In the genomic region with DNA sequence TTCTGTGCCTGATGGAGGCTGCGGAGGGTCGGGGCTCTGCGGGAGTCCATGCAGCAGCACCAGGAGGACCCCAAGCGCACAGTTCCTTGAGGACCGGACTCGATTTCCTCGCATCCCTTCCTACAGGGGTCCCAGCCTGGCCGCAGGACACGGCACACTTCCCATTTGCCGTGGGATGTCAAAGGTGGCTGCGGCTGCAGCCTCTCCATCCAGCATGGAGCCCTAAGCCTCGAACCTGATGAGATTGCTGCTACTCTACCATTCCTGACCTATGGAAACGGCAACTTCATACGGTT, we compare ENCODE assay signal across 18 cellular contexts. TPM values are rescaled to one million over a fixed set of nuclear protein-coding genes. Genes with fewer than 3 reads are reported as not detected.
DNase-seq lines count a peak whose midpoint lies in the region; ATAC-seq and TF ChIP-seq lines count a peak whose summit lies in the region.
"Had no signal": no experiment of that assay in that cellular context is flagged by ENCODE, and none has a peak within 500 bp of the region (broad histone marks: within the 10 kb centered on the region; RNA-seq: fewer than 3 reads in every experiment).

No MANE protein-coding gene starts in this region.

- H3K9me3 ChIP-seq in BLaER1 treated with 17β-estradiol and CSF1 and Interleukin-3, amounts not matched to agents 10 nM and 100 nM (replicated peaks in 1 of 11): peaks cover 0 to 12% (median 8%) of the 10 kb centered on the region in 11 experiments; a peak in 12 of 22 replicates
- peaks cover 0 to 13% (median 0%) of the 10 kb centered on the region in 3 donors for H3K9me3 ChIP-seq in gastroesophageal sphincter

- H3K27ac ChIP-seq in BLaER1 treated with 17β-estradiol and CSF1 and Interleukin-3, amounts not matched to agents 10 nM and 100 nM: peak overlapping the region in 8 of 11 experiments; percentile 46 to 75 (median 65); a peak in 16 of 22 replicates
- peak overlapping the region; percentile 44 for H3K27ac ChIP-seq in RWPE1
- H3K27ac ChIP-seq in gastroesophageal sphincter: peak overlapping the region in 3 of 4 donors; percentile 62 to 64 (median 63)
- peak overlapping the region; percentile 52 for H3K27ac ChIP-seq in rectal smooth muscle tissue (ENCODE audit: low read depth, low read length)
- H3K27ac ChIP-seq: SK-N-MC had no signal

- H3K9ac ChIP-seq in BLaER1 treated with 17β-estradiol and CSF1 and Interleukin-3, amounts not matched to agents 10 nM and 100 nM: peak overlapping the region in 7 of 11 experiments; percentile 38 to 58 (median 47); a peak in 8 of 22 replicates
- H3K9ac ChIP-seq in rectal smooth muscle tissue (ENCODE audit: low read length): no peak overlapping the region

- no peaks in the 10 kb centered on the region for H3K4me1 Mint-ChIP-seq in type B pancreatic cell (ENCODE audit: unreplicated experiment)

- TF ChIP-seq CTCF in RWPE1 (conservative IDR thresholded peaks at IDR 0.05; ENCODE audit: low read depth) (no peak), gastroesophageal sphincter (IDR thresholded peaks at IDR 0.05) (no peak), type B pancreatic cell (conservative IDR thresholded peaks at IDR 0.05) (no peak)

- no peak overlapping the region for H3K4me3 Mint-ChIP-seq in type B pancreatic cell

- no peaks in the 10 kb centered on the region for H3K27me3 Mint-ChIP-seq in type B pancreatic cell
- H3K27me3 Mint-ChIP-seq: CD4-positive, alpha-beta T cell had no signal

- TF ChIP-seq EP300 in gastroesophageal sphincter (IDR thresholded peaks at IDR 0.05): no peak

- peaks cover 31% of the 10 kb centered on the region for H3K36me3 Mint-ChIP-seq in type B pancreatic cell
- H3K36me3 Mint-ChIP-seq: IgD-negative memory B cell had no signal

- no peak overlapping the region for H3K27ac Mint-ChIP-seq in type B pancreatic cell

- peak overlapping the region; percentile 46 to 93 (median 78) for H3K4me2 ChIP-seq in BLaER1 treated with 17β-estradiol and CSF1 and Interleukin-3, amounts not matched to agents 10 nM and 100 nM

- H3K4me1 ChIP-seq in BLaER1 treated with 17β-estradiol and CSF1 and Interleukin-3, amounts not matched to agents 10 nM and 100 nM: peaks cover 18 to 98% (median 73%) of the 10 kb centered on the region in 10 experiments
- H3K4me1 ChIP-seq in gastroesophageal sphincter (peaks cover 0 to 89% (median 12%) of the 10 kb centered on the region in 3 donors), rectal smooth muscle tissue (ENCODE audit: control insufficient read depth, insufficient read depth, low read length) (peaks cover 22% of the 10 kb centered on the region)

- CTCF ChIA-PET in RWPE1 (lab: Yijun Ruan, JAX): interaction anchor here (1.5 kb wide), 1 partner anchor 1072 kb away, joined by 4 read pairs; no protein-coding TSS in a partner anchor

- POLR2A ChIA-PET in RWPE1 (lab: Yijun Ruan, JAX; ENCODE audit: low non-redundant PET): interaction anchor here (0.5 kb wide), 1 partner anchor 7 kb away, joined by 7 read pairs; no protein-coding TSS in a partner anchor

- TF ChIP-seq POLR2A in gastroesophageal sphincter (IDR thresholded peaks at IDR 0.05): no peak

- no peak for DNase-seq in RWPE1 (ENCODE audit: low spot score)
- no peak for DNase-seq in T-helper 2 cell
- DNase-seq in NCI-H2227 treated with DMSO at 0.1 percent for 48 hours (lab: John Stamatoyannopoulos, UW): no peak
- no peak for DNase-seq in GOT3 (lab: John Stamatoyannopoulos, UW)
- no peak for DNase-seq in type B pancreatic cell (ENCODE audit: extremely low spot score, unreplicated experiment)
- DNase-seq: DMS153, NCI-H1417, NCI-H2081 treated with DMSO at 0.1 percent for 48 hours, NCI-H526, Right ventricle myocardium superior had no signal

- WGBS in gastroesophageal sphincter (ENCODE audit: low coverage in 1 of 2), 2 donors: no CpG with 5 or more reads among the region's 14 CpGs

- ATAC-seq in gastroesophageal sphincter: no peak
- ATAC-seq: HCT116 had no signal

- no peak overlapping the region for H3K4me3 ChIP-seq in BLaER1 treated with 17β-estradiol and CSF1 and Interleukin-3, amounts not matched to agents 10 nM and 100 nM
- H3K4me3 ChIP-seq in gastroesophageal sphincter (no peak overlapping the region), rectal smooth muscle tissue (ENCODE audit: low read length) (no peak overlapping the region)
- H3K4me3 ChIP-seq: SK-N-MC had no signal

- 0 out of 22 replicates have a peak, but pooled peaks cover 0 to 4% (median 0%) of the 10 kb centered on the region in 11 experiments for H3K27me3 ChIP-seq in BLaER1 treated with 17β-estradiol and CSF1 and Interleukin-3, amounts not matched to agents 10 nM and 100 nM
- H3K27me3 ChIP-seq in gastroesophageal sphincter (no peaks in the 10 kb centered on the region), rectal smooth muscle tissue (ENCODE audit: control insufficient read depth, insufficient read depth, low read length) (no peaks in the 10 kb centered on the region)

- H3K36me3 ChIP-seq in BLaER1 treated with 17β-estradiol and CSF1 and Interleukin-3, amounts not matched to agents 10 nM and 100 nM: peaks cover 0 to 85% (median 48%) of the 10 kb centered on the region in 11 experiments; a peak in 14 of 22 replicates
- H3K36me3 ChIP-seq in gastroesophageal sphincter (peaks cover 0 to 98% of the 10 kb centered on the region in 2 donors), rectal smooth muscle tissue (ENCODE audit: control insufficient read depth, insufficient read depth, low read length) (peaks cover 32% of the 10 kb centered on the region)

- peaks cover 0 to 92% (median 12%) of the 10 kb centered on the region in 11 experiments; a peak in 13 of 22 replicates for H4K20me1 ChIP-seq in BLaER1 treated with 17β-estradiol and CSF1 and Interleukin-3, amounts not matched to agents 10 nM and 100 nM

- peaks cover 8% of the 10 kb centered on the region for H3K9me3 Mint-ChIP-seq in type B pancreatic cell

RNA-seq across cellular contexts. Expression of a gene that starts 40.6 kb away (rescaled TPM):
- total RNA-seq in gastroesophageal sphincter (100 to 1,000 TPM in 2 of 4 donors, 10 to 100 TPM in 2; 99.0 to 307 (median 112) TPM), type B pancreatic cell (ENCODE audit: low replicate concordance) (37.0 and 41.6 TPM in 2 replicates)
- total RNA-seq: CD4-positive, alpha-beta T cell; M059J had no signal
